8 cellular contexts compared by ENCODE assay signal in the genomic region with DNA sequence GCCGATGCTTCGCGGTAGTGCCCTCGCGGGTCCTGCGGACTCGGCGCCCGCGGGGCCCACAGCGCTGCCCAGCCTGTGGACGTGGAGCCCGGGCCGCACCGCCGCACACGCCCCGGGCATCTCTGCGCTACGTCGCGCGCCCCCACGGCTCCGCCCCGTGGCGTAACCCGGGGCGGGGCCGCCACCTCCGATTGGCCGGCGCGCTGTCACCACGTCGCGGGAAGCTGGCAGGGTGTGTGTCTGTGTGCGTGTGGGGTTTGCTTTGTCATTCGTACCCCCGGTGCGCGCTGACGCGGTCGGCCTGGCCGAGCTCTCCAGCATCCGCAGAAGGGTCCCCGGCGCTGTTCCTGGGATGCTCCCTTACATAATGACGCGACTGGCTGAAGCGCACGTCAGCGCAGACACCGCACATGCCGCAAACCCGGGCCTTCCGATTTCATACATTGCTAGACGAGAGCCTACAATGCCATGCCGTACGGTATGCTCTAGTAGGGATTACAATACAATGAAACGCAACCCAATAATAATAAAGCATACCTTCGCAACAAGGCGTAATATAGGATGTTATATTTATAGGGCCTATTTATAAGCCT. TPM values are rescaled to one million over a fixed set of nuclear protein-coding genes. Genes with fewer than 3 reads are reported as not detected.
A peak's percentile ranks its signal among the peaks of the same experiment; 100 is the strongest.
DNase-seq lines count a peak whose midpoint lies in the region; ATAC-seq and TF ChIP-seq lines count a peak whose summit lies in the region.

No MANE protein-coding gene starts in this region.

- no peak for TF ChIP-seq EP300 in transverse colon (IDR thresholded peaks at IDR 0.05; ENCODE audit: low read depth)

- intact Hi-C loops in cardiac septum (cut with DNase I) (loop anchor here (5.0 kb wide), 2 partner anchors 52 to 93 kb away; a partner anchor contains a TSS), transverse colon (cut with DNase I; ENCODE audit: low total_unique reads) (no loop called here)

- ATAC-seq in HG02623 (IDR thresholded peaks at IDR 0.05; ENCODE audit: unreplicated experiment) = peak; percentile 72

- no peak for TF ChIP-seq CTCF in GM12865 (IDR thresholded peaks at IDR 0.05; ENCODE audit: insufficient read depth, low read depth, low read length, missing control alignments)
- TF ChIP-seq CTCF in parathyroid adenoma (IDR thresholded peaks at IDR 0.05) = no peak
- no peak for TF ChIP-seq CTCF in transverse colon (IDR thresholded peaks at IDR 0.05)

- no peak overlapping the region for H3K9ac ChIP-seq in parathyroid adenoma

- no peaks in the 10 kb centered on the region for H3K27me3 Mint-ChIP-seq in activated naive CD8-positive, alpha-beta T cell

- peak overlapping the region; percentile 51 for H2AFZ ChIP-seq in parathyroid adenoma

- peak overlapping the region; percentile 100 for H3K27ac Mint-ChIP-seq in activated naive CD8-positive, alpha-beta T cell

- in situ Hi-C loops in transverse colon (cut with MboI; ENCODE audit: low pct_ligation_motif_present in 1 of 4, low pct_unique_long_range_greater_than_20kb in 1 of 4, low sequenced_read_pairs in 3 of 4) = no loop called here

- no peaks in the 10 kb centered on the region for H3K9me3 Mint-ChIP-seq in activated naive CD8-positive, alpha-beta T cell (ENCODE audit: low read depth)

- H3K4me1 Mint-ChIP-seq in activated naive CD8-positive, alpha-beta T cell (ENCODE audit: low read depth) = peaks cover 42% of the 10 kb centered on the region

- TF ChIP-seq POLR2A in transverse colon (IDR thresholded peaks at IDR 0.05) = peak; percentile 92

- H3K27me3 ChIP-seq in parathyroid adenoma (ENCODE audit: control insufficient read depth, insufficient read depth, low read length) (no peaks in the 10 kb centered on the region), transverse colon (no peaks in the 10 kb centered on the region)

- no peaks in the 10 kb centered on the region for H3K79me2 ChIP-seq in parathyroid adenoma

- H3K27ac ChIP-seq in parathyroid adenoma (peak overlapping the region; percentile 66), transverse colon (peak overlapping the region; percentile 94 to 97 (median 96))

- H3K9me3 ChIP-seq in parathyroid adenoma (ENCODE audit: control insufficient read depth, low read length) (no peaks in the 10 kb centered on the region), transverse colon (no peaks in the 10 kb centered on the region)

- no peaks in the 10 kb centered on the region for H3K36me3 Mint-ChIP-seq in activated naive CD8-positive, alpha-beta T cell

- H3K4me2 ChIP-seq in parathyroid adenoma (ENCODE audit: low read length) = peak overlapping the region; percentile 97

- H3K4me3 ChIP-seq in GM12865 (ENCODE audit: low read depth, low read length) (peak overlapping the region; percentile 92), parathyroid adenoma (ENCODE audit: low read depth, low read length) (peak overlapping the region; percentile 66), transverse colon (peak overlapping the region; percentile 48 to 100 (median 97))

- H3K36me3 ChIP-seq in parathyroid adenoma (ENCODE audit: control insufficient read depth, insufficient read depth, low read length) (no peaks in the 10 kb centered on the region), transverse colon (no peaks in the 10 kb centered on the region)

- H3K4me1 ChIP-seq in parathyroid adenoma = peaks cover 2% of the 10 kb centered on the region
- H3K4me1 ChIP-seq in transverse colon = peaks cover 18 to 40% (median 22%) of the 10 kb centered on the region in 4 donors

- peak; percentile 89 for DNase-seq in GM12865 (ENCODE audit: low read depth)
- peak; percentile 96 for DNase-seq in NCI-H1092 treated with DMSO at 0.1 percent for 48 hours (lab: John Stamatoyannopoulos, UW)
- peak; percentile 74 for DNase-seq in SKM-1 (lab: John Stamatoyannopoulos, UW; ENCODE audit: unreplicated experiment)
- peak; percentile 94 for DNase-seq in cardiac septum (ENCODE audit: low spot score)
- DNase-seq in transverse colon = peak; percentile 88

- 1% methylated on average over 37 of the region's 64 CpGs; no CpG with 5 or more reads in 1 of the 2 donors for WGBS in transverse colon (ENCODE audit: low coverage in 1 of 2), 2 donors

- H3K4me3 Mint-ChIP-seq in activated naive CD8-positive, alpha-beta T cell = peak overlapping the region; percentile 97

RNA-seq across cellular contexts. Expression of a gene that starts 0.5 kb away (rescaled TPM):
- total RNA-seq in cardiac septum (10.3 TPM), transverse colon (10 to 100 TPM; 11.3 to 24.9 (median 19.0) TPM)

RNA-seq across cellular contexts. Expression of a gene that starts 9.5 kb away (rescaled TPM):
- 0.57 TPM for total RNA-seq in cardiac septum
- total RNA-seq in transverse colon = not detected

Comparison
In these comparisons a context has a peak if more than half of its experiments do, and no peak if none do; other contexts are left out.
1. Peak in every context shown above with its lines: DNase-seq, ATAC-seq, H3K4me3 ChIP-seq and H3K27ac ChIP-seq.